In genomic region chr21:15549671-15550070, GRCh38 we compare ENCODE assay signal across 20 cellular contexts.
DNase-seq lines count a peak whose midpoint lies in the region; TF ChIP-seq lines count a peak whose summit lies in the region.
"Had no signal": no experiment of that assay in that cellular context is flagged by ENCODE, and none has a peak within 500 bp of the region (broad histone marks: within the 10 kb centered on the region; RNA-seq: fewer than 3 reads in every experiment).

No MANE protein-coding gene starts in this region.

- intact Hi-C loops in activated T-helper 2 cell treated with anti-CD3 and anti-CD28 coated beads, Interferon-gamma antibody, Interleukin-2, Interleukin-4, amounts not matched to agents 10 μg/mL and 5 μg/mL and 100 μg/mL, durations not matched to agents 14 hours and 24 hours and 36 hours (cut with micrococcal nuclease) = no loop called here
- intact Hi-C loops in tibial artery (cut with DNase I; ENCODE audit: low total_unique reads) = no loop called here

- H3K79me2 ChIP-seq in H9 (ENCODE audit: insufficient read depth, low read length) = no peaks in the 10 kb centered on the region
- H3K79me2 ChIP-seq: hepatocyte had no signal

- H3K4me3 ChIP-seq in AG04449 (ENCODE audit: low read depth, low read length) (no peak overlapping the region), tibial artery (no peak overlapping the region)
- H3K4me3 ChIP-seq: hepatocyte, PC-9, transverse colon had no signal

- WGBS in H9 (ENCODE audit: extremely low coverage, insufficient read length, low lambda C conversion rate) = no CpG with 5 or more reads among the region's 3 CpGs

- H2BK12ac ChIP-seq in H9 (ENCODE audit: insufficient read length, low read depth, low read length) = no peak overlapping the region

- no peaks in the 10 kb centered on the region for H3K27me3 Mint-ChIP-seq in H9 (ENCODE audit: low read depth)
- peaks cover 7% of the 10 kb centered on the region for H3K27me3 Mint-ChIP-seq in activated T-helper 2 cell treated with anti-CD3 and anti-CD28 coated beads, Interferon-gamma antibody, Interleukin-2, Interleukin-4, amounts not matched to agents 10 μg/mL and 5 μg/mL and 100 μg/mL, durations not matched to agents 14 hours and 24 hours and 36 hours (ENCODE audit: low read depth)

- H3K9me3 ChIP-seq in H9 (ENCODE audit: control insufficient read depth, low read depth, low read length) (no peaks in the 10 kb centered on the region), tibial artery (no peaks in the 10 kb centered on the region)
- H3K9me3 ChIP-seq: transverse colon had no signal

- POLR2A ChIA-PET in AG04449 (lab: Yijun Ruan, JAX) = no interaction called here

- no peaks in the 10 kb centered on the region; a peak in 1 of 5 replicates for H3K9me3 Mint-ChIP-seq in H9
- H3K9me3 Mint-ChIP-seq in activated T-helper 2 cell treated with anti-CD3 and anti-CD28 coated beads, Interferon-gamma antibody, Interleukin-2, Interleukin-4, amounts not matched to agents 10 μg/mL and 5 μg/mL and 100 μg/mL, durations not matched to agents 14 hours and 24 hours and 36 hours = no peaks in the 10 kb centered on the region

- H4K20me1 ChIP-seq in H9 (ENCODE audit: control insufficient read depth, insufficient read depth, insufficient read length) = no peaks in the 10 kb centered on the region

- H2BK20ac ChIP-seq in H9 (ENCODE audit: low read depth, low read length, poor library complexity, severe bottlenecking) = no peak overlapping the region

- no peak overlapping the region for H4K5ac ChIP-seq in H9 (ENCODE audit: insufficient read length, low read depth, low read length)

- CTCF ChIA-PET in AG04449 (lab: Yijun Ruan, JAX) = no interaction called here

- H2AK5ac ChIP-seq in H9 (ENCODE audit: insufficient read length, low read length) = no peak overlapping the region

- H2BK120ac ChIP-seq in H9 (ENCODE audit: low read depth, low read length, poor library complexity, severe bottlenecking) = no peak overlapping the region

- no peak overlapping the region for H3K9ac ChIP-seq in H9 (ENCODE audit: extremely low read depth, insufficient read length, low read length)

- H3K27ac Mint-ChIP-seq in H9 = no peak overlapping the region
- no peak overlapping the region for H3K27ac Mint-ChIP-seq in activated T-helper 2 cell treated with anti-CD3 and anti-CD28 coated beads, Interferon-gamma antibody, Interleukin-2, Interleukin-4, amounts not matched to agents 10 μg/mL and 5 μg/mL and 100 μg/mL, durations not matched to agents 14 hours and 24 hours and 36 hours

- H4K91ac ChIP-seq in H9 (ENCODE audit: insufficient read length, low read depth, low read length) = no peak overlapping the region

- no peak overlapping the region for H3K18ac ChIP-seq in H9 (ENCODE audit: insufficient read length, low read depth, low read length)

- peak; percentile 1 for DNase-seq in AG04449 (ENCODE audit: low read depth, low spot score)
- DNase-seq in H9 = peak; percentile 36
- DNase-seq in amniotic epithelial cell (ENCODE audit: low read depth) = peak; percentile 31
- peak; percentile 37 for DNase-seq in iris pigment epithelial cell (ENCODE audit: low read depth)
- no peak for DNase-seq in mesenteric fat pad (ENCODE audit: low spot score)
- DNase-seq in activated T-helper 2 cell treated with anti-CD3 and anti-CD28 coated beads, Interferon-gamma antibody, Interleukin-2, Interleukin-4, amounts not matched to agents 10 μg/mL and 5 μg/mL and 100 μg/mL, durations not matched to agents 14 hours and 24 hours and 36 hours (ENCODE audit: low spot score) = no peak
- no peak for DNase-seq in COLO829 (ENCODE audit: low spot score)
- no peak for DNase-seq in tibial artery
- DNase-seq: activated CD4-positive, CD25-positive, alpha-beta regulatory T cell treated with anti-CD3 and anti-CD28 coated beads, Interleukin-2, amount 50 U/mL, for 72 hours; left colon; midbrain; NCI-H1436; NCI-H774; PC-9; retina; stimulated activated CD4-positive, alpha-beta T cell treated with anti-CD3 and anti-CD28 coated beads, Interleukin-15, amount 100 ng/mL, for 24 hours; stimulated activated naive CD4-positive, alpha-beta T cell; transverse colon had no signal

- no peaks in the 10 kb centered on the region for H3K23me2 ChIP-seq in H9 (ENCODE audit: insufficient read length, low read depth, low read length, poor library complexity, severe bottlenecking)

- H3K4ac ChIP-seq in H9 (ENCODE audit: low read depth, low read length) = no peak overlapping the region

- H3T11ph ChIP-seq in H9 (ENCODE audit: low read length) = no peak overlapping the region

- H2BK15ac ChIP-seq in H9 (ENCODE audit: low read depth, low read length) = no peak overlapping the region

- no peak overlapping the region for H3K4me2 ChIP-seq in H9 (ENCODE audit: insufficient read depth, insufficient read length, low read length)
- H3K4me2 ChIP-seq: hepatocyte, PC-9 had no signal

- no peaks in the 10 kb centered on the region for H3K36me3 ChIP-seq in tibial artery
- H3K36me3 ChIP-seq: transverse colon had no signal

- H3K56ac ChIP-seq in H9 (ENCODE audit: insufficient read length, low read depth, low read length) = no peak overlapping the region

- H3K27me3 ChIP-seq in H9 (ENCODE audit: insufficient read depth, low read length) (no peaks in the 10 kb centered on the region), tibial artery (no peaks in the 10 kb centered on the region)
- H3K27me3 ChIP-seq: hepatocyte, transverse colon had no signal

- TF ChIP-seq CTCF in AG04449 (IDR thresholded peaks at IDR 0.05; ENCODE audit: insufficient read depth, low read length, missing control alignments) (no peak), H9 (conservative IDR thresholded peaks at IDR 0.05) (no peak), tibial artery (IDR thresholded peaks at IDR 0.05) (no peak)

- H2AFZ ChIP-seq in H9 (ENCODE audit: low read length) = no peak overlapping the region
- H2AFZ ChIP-seq: hepatocyte, PC-9 had no signal

- no peak overlapping the region for H3K14ac ChIP-seq in H9 (ENCODE audit: insufficient read depth, low read length)

- H4K8ac ChIP-seq in H9 (replicated peaks; ENCODE audit: insufficient read length, low read depth, low read length) = no peak overlapping the region

- H3K79me1 ChIP-seq in H9 (ENCODE audit: insufficient read depth, low read depth, low read length, poor library complexity, severe bottlenecking) = no peaks in the 10 kb centered on the region

- no peak overlapping the region for H3K23ac ChIP-seq in H9 (ENCODE audit: insufficient read length, low read depth, low read length)

- H3K36me3 Mint-ChIP-seq in H9 (ENCODE audit: insufficient read depth in 1 of 3, low read depth in 3 of 3) = no peaks in the 10 kb centered on the region
- H3K36me3 Mint-ChIP-seq in activated T-helper 2 cell treated with anti-CD3 and anti-CD28 coated beads, Interferon-gamma antibody, Interleukin-2, Interleukin-4, amounts not matched to agents 10 μg/mL and 5 μg/mL and 100 μg/mL, durations not matched to agents 14 hours and 24 hours and 36 hours (ENCODE audit: low read depth) = no peaks in the 10 kb centered on the region

- peaks cover 4 to 7% of the 10 kb centered on the region in 2 experiments; a peak in 3 of 4 replicates for H3K4me1 Mint-ChIP-seq in H9
- H3K4me1 Mint-ChIP-seq in activated T-helper 2 cell treated with anti-CD3 and anti-CD28 coated beads, Interferon-gamma antibody, Interleukin-2, Interleukin-4, amounts not matched to agents 10 μg/mL and 5 μg/mL and 100 μg/mL, durations not matched to agents 14 hours and 24 hours and 36 hours (ENCODE audit: low read depth) = no peaks in the 10 kb centered on the region

- H3K27ac ChIP-seq in H9 (ENCODE audit: insufficient read length, low read depth, low read length) = no peak overlapping the region
- H3K27ac ChIP-seq in tibial artery = no peak overlapping the region
- H3K27ac ChIP-seq: hepatocyte, PC-9, transverse colon had no signal

- H2BK5ac ChIP-seq in H9 (ENCODE audit: insufficient read length, low read length) = no peak overlapping the region

- H3K4me1 ChIP-seq in H9 (ENCODE audit: insufficient read depth, low read length) (no peaks in the 10 kb centered on the region), tibial artery (no peaks in the 10 kb centered on the region)
- H3K4me1 ChIP-seq: transverse colon had no signal

- no peak overlapping the region for H3K4me3 Mint-ChIP-seq in H9
- H3K4me3 Mint-ChIP-seq in activated T-helper 2 cell treated with anti-CD3 and anti-CD28 coated beads, Interferon-gamma antibody, Interleukin-2, Interleukin-4, amounts not matched to agents 10 μg/mL and 5 μg/mL and 100 μg/mL, durations not matched to agents 14 hours and 24 hours and 36 hours (ENCODE audit: low read depth) = no peak overlapping the region
- H3K4me3 Mint-ChIP-seq: neural crest cell had no signal

Comparison
In these comparisons a context has a peak if more than half of its experiments do, and no peak if none do; other contexts are left out.
1. DNase-seq: peak in AG04449 (single experiment), H9 (single experiment), amniotic epithelial cell (single experiment) and iris pigment epithelial cell (single experiment); none in mesenteric fat pad (single experiment), activated T-helper 2 cell treated with anti-CD3 and anti-CD28 coated beads, Interferon-gamma antibody, Interleukin-2, Interleukin-4, amounts not matched to agents 10 μg/mL and 5 μg/mL and 100 μg/mL, durations not matched to agents 14 hours and 24 hours and 36 hours (single experiment), COLO829 (single experiment) and tibial artery (0 of 2).